8 cellular contexts compared by ENCODE assay signal in genomic region chr4:41256740-41257256, GRCh38. TPM values are rescaled to one million over a fixed set of nuclear protein-coding genes. Genes with fewer than 3 reads are reported as not detected.
DNase-seq lines count a peak whose midpoint lies in the region; ATAC-seq, FAIRE-seq and TF ChIP-seq lines count a peak whose summit lies in the region.

TSS of gene UCHL1 (plus strand) at chr4:41256928. CDS start at chr4:41256977, 49 bp downstream.

- no peaks in the 10 kb centered on the region for H3K9me3 ChIP-seq in endothelial cell of umbilical vein (replicated peaks; ENCODE audit: control insufficient read depth, insufficient read depth, low read length)
- no peaks in the 10 kb centered on the region for H3K9me3 ChIP-seq in testis

- H3K36me3 Mint-ChIP-seq in memory B cell, result no peaks in the 10 kb centered on the region

- dilution Hi-C loops in endothelial cell of umbilical vein (cut with MboI; ENCODE audit: extremely low pct_ligation_motif_present, low sequenced_read_pairs), result no loop called here

- peaks cover 15% of the 10 kb centered on the region in 2 experiments for H3K27me3 ChIP-seq in endothelial cell of umbilical vein (ENCODE audit: control insufficient read depth in 2 of 2, insufficient read depth in 2 of 2, low read length in 2 of 2)
- no peaks in the 10 kb centered on the region for H3K27me3 ChIP-seq in testis

- peaks cover 20% of the 10 kb centered on the region for H3K27me3 Mint-ChIP-seq in memory B cell

- H3K4me3 ChIP-seq in endothelial cell of umbilical vein (replicated peaks in 1 of 3; ENCODE audit: insufficient read depth in 1 of 3, low read depth in 1 of 3, low read length in 3 of 3), result peak within 1 kb of the TSS; percentile 35 to 54 (median 48)
- H3K4me3 ChIP-seq in testis, result peak within 1 kb of the TSS; percentile 53 to 70

- H4K20me1 ChIP-seq in endothelial cell of umbilical vein (replicated peaks; ENCODE audit: control insufficient read depth, extremely low read depth, insufficient read depth, low read length), result no peaks in the 10 kb centered on the region

- peak within 1 kb of the TSS; percentile 66 for H3K4me3 Mint-ChIP-seq in memory B cell

- BruUV-seq in endothelial cell of umbilical vein (replicated peaks; lab: Mats Ljungman, UMichigan), result no TSS peak

- intact Hi-C loops in endothelial cell of umbilical vein (cut with micrococcal nuclease) (loop anchor here (5.0 kb wide), 1 partner anchor 39 kb away; no protein-coding TSS in a partner anchor), testis (cut with DNase I; ENCODE audit: low total_unique reads) (no loop called here)

- no peak within 1 kb of the TSS for H3K27ac Mint-ChIP-seq in memory B cell

- TF ChIP-seq POLR2A in endothelial cell of umbilical vein (IDR thresholded peaks at IDR 0.05; ENCODE audit: low read depth, low read length), result peak; percentile 92
- no peak for TF ChIP-seq POLR2A in testis (IDR thresholded peaks at IDR 0.05)

- no peak for FAIRE-seq in endothelial cell of umbilical vein (lab: Jason Lieb, UNC)

- H3K9me3 Mint-ChIP-seq in memory B cell, result peaks cover 1% of the 10 kb centered on the region

- 0 to 2% methylated on average over 7 to 55 of the region's 55 CpGs for WGBS in testis, 2 donors

- peak within 1 kb of the TSS; percentile 57 for H2AFZ ChIP-seq in endothelial cell of umbilical vein (ENCODE audit: low read depth, low read length)

- DNase-seq in D341Med (ENCODE audit: low spot score) (peak; percentile 97), NAMALWA (ENCODE audit: low spot score) (peak; percentile 95), SW 1271 (lab: John Stamatoyannopoulos, UW) (peak; percentile 49 to 79), endothelial cell of umbilical vein (ENCODE audit: low read depth, low spot score) (peak; percentile 62), memory B cell (ENCODE audit: low spot score in 2 of 2) (no peak), testis (peak; percentile 84), SW480 (ENCODE audit: low spot score) (no peak)

- peak within 1 kb of the TSS; percentile 0 for H3K27ac ChIP-seq in endothelial cell of umbilical vein (ENCODE audit: insufficient read depth, low read depth, low read length)
- no peak within 1 kb of the TSS for H3K27ac ChIP-seq in testis

- TF ChIP-seq CTCF in endothelial cell of umbilical vein (IDR thresholded peaks at IDR 0.05; ENCODE audit: extremely low read depth in 1 of 2, insufficient read depth in 1 of 2, low read depth in 1 of 2, low read length in 2 of 2), result no peak
- no peak for TF ChIP-seq CTCF in testis (IDR thresholded peaks at IDR 0.05)

- peak within 1 kb of the TSS; percentile 76 for H3K4me2 ChIP-seq in endothelial cell of umbilical vein (ENCODE audit: insufficient read depth, low read length)

- H3K4me1 ChIP-seq in endothelial cell of umbilical vein (ENCODE audit: control insufficient read depth, extremely low read depth, insufficient read depth, low read length) (peaks cover 12% of the 10 kb centered on the region), testis (peaks cover 5% of the 10 kb centered on the region)

- H3K9me1 ChIP-seq in endothelial cell of umbilical vein (replicated peaks; ENCODE audit: control insufficient read depth, extremely low read depth, insufficient read depth, low read length), result no peaks in the 10 kb centered on the region

- H3K36me3 ChIP-seq in endothelial cell of umbilical vein (ENCODE audit: control insufficient read depth in 2 of 2, extremely low read depth in 1 of 2, insufficient read depth in 2 of 2, low read length in 2 of 2) (no peaks in the 10 kb centered on the region), testis (ENCODE audit: low read depth, missing control alignments) (no peaks in the 10 kb centered on the region)

- H3K79me2 ChIP-seq in endothelial cell of umbilical vein (ENCODE audit: control insufficient read depth, insufficient read depth, low read length), result peaks cover 15% of the 10 kb centered on the region

- peak; percentile 54 for ATAC-seq in GM21360 (IDR thresholded peaks at IDR 0.05; ENCODE audit: unreplicated experiment)
- ATAC-seq in memory B cell (ENCODE audit: low read depth), result no peak

- CTCF ChIA-PET in endothelial cell of umbilical vein (lab: Charles Lee), result interaction anchor here (0.8 to 5.8 kb wide), 8 partner anchors 11 to 406 kb away, joined by 3 to 40 read pairs (median 4); partner anchors contain the start of gene APBB2

- POLR2A ChIA-PET in endothelial cell of umbilical vein (lab: Charles Lee), result interaction anchor here (0.6 to 2.1 kb wide), 6 partner anchors 10 to 329 kb away, joined by 3 to 7 read pairs (median 4); partner anchors contain the start of gene APBB2

- H3K4me1 Mint-ChIP-seq in memory B cell, result peaks cover 5% of the 10 kb centered on the region

- peak within 1 kb of the TSS; percentile 55 for H3K9ac ChIP-seq in endothelial cell of umbilical vein (replicated peaks; ENCODE audit: extremely low read depth, insufficient read depth, low read length)

TF ChIP-seq in endothelial cell of umbilical vein, 7 proteins besides CTCF, POLR2A, EP300 and RAD21:
- TF ChIP-seq EZH2 (IDR thresholded peaks at IDR 0.05; ENCODE audit: borderline replicate concordance, low read depth, low read length, severe bottlenecking) (peak; percentile 35), POLR2AphosphoS5 (IDR thresholded peaks at IDR 0.05; ENCODE audit: insufficient read depth, low read depth, low read length) (peak; percentile 73), FOS (IDR thresholded peaks at IDR 0.05; ENCODE audit: borderline replicate concordance, insufficient read depth, low read length) (no peak), GATA2 (IDR thresholded peaks at IDR 0.05; ENCODE audit: insufficient read depth, insufficient read length, low read depth, low read length) (no peak)
TF ChIP-seq in endothelial cell of umbilical vein: peak in this region for 2.

RNA-seq across cellular contexts. Expression of gene UCHL1, which starts in this region (rescaled TPM):
- total RNA-seq in endothelial cell of umbilical vein (328 and 501 TPM in 2 replicates), testis (10 to 100 TPM; 84.2 to 87.5 TPM)
- polyA plus RNA-seq in endothelial cell of umbilical vein (915 and 1,128 TPM in 2 replicates), testis (ENCODE audit: insufficient read depth, low read depth, low replicate concordance) (57.4 TPM)
- polyA plus RNA-seq in endothelial cell of umbilical vein (2011; cell fraction: cytosol; rRNA removed), result 796 and 883 TPM in 2 replicates
- polyA plus RNA-seq in endothelial cell of umbilical vein (2011; cell fraction: nucleus; rRNA removed), result 1,314 and 1,532 TPM in 2 replicates
- 549 and 657 TPM in 2 replicates for polyA plus RNA-seq in endothelial cell of umbilical vein (2012)
- 243 and 281 TPM in 2 replicates for polyA minus RNA-seq in endothelial cell of umbilical vein
- not detected for polyA minus RNA-seq in endothelial cell of umbilical vein (2011; cell fraction: cytosol; rRNA and poly(A)+ RNA removed)
- 91.5 and 114 TPM in 2 replicates for polyA minus RNA-seq in endothelial cell of umbilical vein (2011; cell fraction: nucleus; rRNA and poly(A)+ RNA removed)

Comparison
In these comparisons a context has a peak if more than half of its experiments do, and no peak if none do; other contexts are left out.
1. DNase-seq: peak in D341Med (single experiment), NAMALWA (single experiment), SW 1271 (2 of 2), endothelial cell of umbilical vein (single experiment) and testis (single experiment); none in memory B cell (0 of 2) and SW480 (single experiment).